20 cellular contexts compared by ENCODE assay signal in the genomic region with DNA sequence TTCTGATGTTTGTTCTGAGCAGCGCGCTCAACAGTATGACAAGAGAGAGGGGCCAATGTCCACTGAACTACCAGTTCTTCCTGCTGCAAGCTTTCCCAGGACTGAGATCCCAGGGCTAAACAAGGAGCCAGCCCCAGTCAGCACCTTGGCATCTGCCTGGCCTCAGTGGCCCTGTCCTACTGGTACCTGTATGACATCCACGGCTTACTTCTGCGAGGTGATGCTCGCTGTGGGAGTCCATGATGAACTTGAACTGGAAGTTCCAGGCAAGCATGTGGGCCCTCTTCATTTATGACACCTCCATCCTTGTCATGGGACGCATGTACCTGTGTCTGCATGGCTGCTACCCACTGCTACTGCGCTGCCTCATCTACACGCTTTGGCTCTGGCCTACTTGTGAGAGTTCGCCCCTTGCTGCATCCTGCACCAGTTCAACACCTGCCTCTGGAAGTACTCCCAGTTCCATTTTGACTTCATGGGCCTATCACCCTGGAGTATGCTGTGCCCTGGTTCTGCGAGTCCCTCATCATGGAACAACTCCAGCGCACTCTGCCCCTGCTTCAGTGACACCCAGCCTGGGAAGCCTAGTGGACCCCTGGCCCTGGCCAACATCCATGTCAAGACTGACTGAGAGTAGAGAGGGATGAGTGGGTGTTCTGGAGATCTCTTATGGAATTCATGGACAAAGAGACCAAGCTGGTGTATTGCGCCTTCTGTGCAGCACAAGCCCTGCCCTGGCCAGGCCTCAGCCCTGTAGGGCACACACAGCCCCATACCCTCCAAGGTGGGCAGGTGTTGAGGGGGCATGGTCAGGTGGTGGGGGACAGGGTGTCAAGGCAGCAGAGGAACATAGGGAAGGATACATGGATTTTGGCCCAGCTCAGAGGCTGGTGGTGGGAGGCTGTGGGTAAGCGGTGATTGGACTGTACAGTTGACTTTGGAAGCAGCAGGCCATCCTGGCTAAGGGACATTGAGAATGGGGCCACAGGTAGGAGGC.
DNase-seq lines count a peak whose midpoint lies in the region; ATAC-seq, FAIRE-seq and TF ChIP-seq lines count a peak whose summit lies in the region.
"Had no signal": no experiment of that assay in that cellular context is flagged by ENCODE, and none has a peak within 500 bp of the region (broad histone marks: within the 10 kb centered on the region; RNA-seq: fewer than 3 reads in every experiment).

No MANE protein-coding gene starts in this region.

- H3K4ac ChIP-seq in trophoblast cell (ENCODE audit: low read depth, low read length), result no peak overlapping the region

- no peak for TF ChIP-seq POLR2A in GM12892 (IDR thresholded peaks at IDR 0.05; ENCODE audit: low read depth, low read length)

- no peaks in the 10 kb centered on the region for H3K9me3 Mint-ChIP-seq in Caco-2 (ENCODE audit: unreplicated experiment)
- H3K9me3 Mint-ChIP-seq: H9 had no signal

- no peak overlapping the region for H2BK12ac ChIP-seq in trophoblast cell (ENCODE audit: low read length)

- intact Hi-C loops in Right ventricle myocardium inferior (cut with DNase I), result no loop called here
- intact Hi-C loops in left ventricle myocardium inferior (cut with micrococcal nuclease), result no loop called here
- intact Hi-C loops in aorta (cut with DNase I), result no loop called here
- intact Hi-C loops in Caco-2 (cut with micrococcal nuclease; ENCODE audit: unreplicated experiment), result no loop called here

- no peaks in the 10 kb centered on the region for H3K36me3 Mint-ChIP-seq in Caco-2 (ENCODE audit: insufficient read depth, unreplicated experiment)
- H3K36me3 Mint-ChIP-seq: CD4-positive, CD25-positive, alpha-beta regulatory T cell; CD8-positive, alpha-beta memory T cell; IgD-negative memory B cell had no signal

- H3K36me3 ChIP-seq in left ventricle myocardium inferior, result no peaks in the 10 kb centered on the region
- no peaks in the 10 kb centered on the region for H3K36me3 ChIP-seq in trophoblast cell (ENCODE audit: control insufficient read depth in 1 of 2, insufficient read depth in 2 of 2, low read length in 2 of 2)
- no peaks in the 10 kb centered on the region for H3K36me3 ChIP-seq in aorta (ENCODE audit: control insufficient read depth in 1 of 2, insufficient read depth in 2 of 2, low read length in 1 of 2)
- H3K36me3 ChIP-seq in Caco-2 (ENCODE audit: control insufficient read depth, insufficient read depth, low read length), result no peaks in the 10 kb centered on the region
- H3K36me3 ChIP-seq: BE2C had no signal

- no CpG with 5 or more reads among the region's 13 CpGs for WGBS in trophoblast cell (ENCODE audit: extremely low coverage, insufficient coverage, insufficient read length)
- WGBS in aorta, 2 donors, result 98 to 100% methylated on average over 13 of the region's 13 CpGs

- H3K4me1 ChIP-seq in left ventricle myocardium inferior, result no peaks in the 10 kb centered on the region
- H3K4me1 ChIP-seq in trophoblast cell (ENCODE audit: control insufficient read depth in 1 of 2, insufficient read depth in 2 of 2, low read length in 2 of 2), result no peaks in the 10 kb centered on the region
- no peaks in the 10 kb centered on the region for H3K4me1 ChIP-seq in aorta (ENCODE audit: control insufficient read depth in 1 of 2, insufficient read depth in 2 of 2, low read length in 2 of 2)
- H3K4me1 ChIP-seq in Caco-2, result no peaks in the 10 kb centered on the region
- H3K4me1 ChIP-seq: BE2C had no signal

- TF ChIP-seq CTCF in left ventricle myocardium inferior (IDR thresholded peaks at IDR 0.05; ENCODE audit: borderline replicate concordance) (no peak), Caco-2 (IDR thresholded peaks at IDR 0.05; ENCODE audit: insufficient read depth in 1 of 2, low read depth in 1 of 2, low read length in 1 of 2, severe bottlenecking in 1 of 2, unreplicated experiment in 1 of 2) (no peak)

- no TSS peak for BruUV-seq in Caco-2 (replicated peaks; lab: Mats Ljungman, UMichigan)

- H4K91ac ChIP-seq in trophoblast cell (ENCODE audit: low read depth, low read length), result no peak overlapping the region

- no peak overlapping the region for H2AFZ ChIP-seq in trophoblast cell (ENCODE audit: insufficient read depth, low read length, poor library complexity)

- no peak overlapping the region for H3K4me2 ChIP-seq in trophoblast cell (ENCODE audit: low read length)

- H4K12ac ChIP-seq in trophoblast cell (ENCODE audit: low read depth, low read length), result no peak overlapping the region

- H3K4me3 ChIP-seq in left ventricle myocardium inferior, result no peak overlapping the region
- H3K4me3 ChIP-seq in trophoblast cell (ENCODE audit: low read depth, low read length), result no peak overlapping the region
- no peak overlapping the region for H3K4me3 ChIP-seq in aorta (ENCODE audit: low read length in 2 of 2)
- no peak overlapping the region for H3K4me3 ChIP-seq in Caco-2 (ENCODE audit: low read depth, low read length)

- no peak overlapping the region for H2BK120ac ChIP-seq in trophoblast cell (ENCODE audit: insufficient read depth, low read length, poor library complexity)

- DNase-seq in Right ventricle myocardium inferior (ENCODE audit: missing footprints) (peak; percentile 55), left ventricle myocardium inferior (no peak), trophoblast cell (peak; percentile 23 to 35), aorta (peak in 1 of 2 donors; percentile 38), Caco-2 (no peak), GM12892 (ENCODE audit: insufficient read length) (no peak)
- no peak for DNase-seq in stimulated activated naive CD8-positive, alpha-beta T cell treated with anti-CD3 and anti-CD28 coated beads, Interleukin-15, Interleukin-2, amounts not matched to agents 100 U/mL and 50 U/mL, for 24 hours
- DNase-seq: 8988T; BE2C; C1 segment of cervical spinal cord; CD4-positive, CD25-positive, alpha-beta regulatory T cell; CD8-positive, alpha-beta memory T cell; COR-L47; H9 had no signal

- no peak for ATAC-seq in Right ventricle myocardium inferior
- peak; percentile 46 for ATAC-seq in stimulated activated naive CD8-positive, alpha-beta T cell treated with anti-CD3 and anti-CD28 coated beads, Interleukin-15, Interleukin-2, amounts not matched to agents 100 U/mL and 50 U/mL, for 24 hours
- peak; percentile 51 for ATAC-seq in aorta (ENCODE audit: low FRiP score)
- no peak for ATAC-seq in GM21576 (IDR thresholded peaks at IDR 0.05; ENCODE audit: unreplicated experiment)
- ATAC-seq: HepG2 had no signal

- POLR2A ChIA-PET in Caco-2 (lab: Charles Lee), result no interaction called here

- H3K14ac ChIP-seq in trophoblast cell (ENCODE audit: low read length), result no peak overlapping the region

- H3K4me3 Mint-ChIP-seq in Caco-2 (ENCODE audit: unreplicated experiment), result no peak overlapping the region
- H3K4me3 Mint-ChIP-seq: CD4-positive, CD25-positive, alpha-beta regulatory T cell; CD8-positive, alpha-beta memory T cell; H9; IgD-negative memory B cell had no signal

- FAIRE-seq in GM12892 (lab: Jason Lieb, UNC), result no peak
- FAIRE-seq: D721Med, G401.6, H1, HepG2 had no signal

- no peak overlapping the region for H3K18ac ChIP-seq in trophoblast cell (ENCODE audit: low read length)

- H3K27me3 ChIP-seq in left ventricle myocardium inferior (ENCODE audit: low read depth), result no peaks in the 10 kb centered on the region
- H3K27me3 ChIP-seq in trophoblast cell (ENCODE audit: insufficient read depth, low read length), result no peaks in the 10 kb centered on the region
- no peaks in the 10 kb centered on the region for H3K27me3 ChIP-seq in aorta (ENCODE audit: control insufficient read depth in 1 of 2, insufficient read depth in 2 of 2, low read length in 1 of 2)
- no peaks in the 10 kb centered on the region for H3K27me3 ChIP-seq in Caco-2 (replicated peaks; ENCODE audit: control insufficient read depth, insufficient read depth, low read length)
- H3K27me3 ChIP-seq: BE2C had no signal

- H4K8ac ChIP-seq in trophoblast cell (ENCODE audit: low read depth, low read length), result no peak overlapping the region

- H3K27me3 Mint-ChIP-seq in Caco-2 (ENCODE audit: insufficient read depth, unreplicated experiment), result no peaks in the 10 kb centered on the region
- H3K27me3 Mint-ChIP-seq: CD4-positive, CD25-positive, alpha-beta regulatory T cell; CD8-positive, alpha-beta memory T cell; IgD-negative memory B cell had no signal

- H3K9ac ChIP-seq in trophoblast cell (ENCODE audit: low read length), result peak overlapping the region; percentile 16

- H3K79me2 ChIP-seq in trophoblast cell (ENCODE audit: control insufficient read depth, insufficient read depth, low read length, poor library complexity), result no peaks in the 10 kb centered on the region

- CTCF ChIA-PET in Caco-2 (lab: Charles Lee), result no interaction called here

- H3K27ac Mint-ChIP-seq in Caco-2 (ENCODE audit: unreplicated experiment), result no peak overlapping the region
- H3K27ac Mint-ChIP-seq: CD4-positive, CD25-positive, alpha-beta regulatory T cell; IgD-negative memory B cell had no signal

- H2BK5ac ChIP-seq in trophoblast cell (ENCODE audit: low read depth, low read length, poor library complexity), result no peak overlapping the region

- peak overlapping the region; percentile 5 for H3K23ac ChIP-seq in trophoblast cell (ENCODE audit: low read length)

- H3K27ac ChIP-seq in left ventricle myocardium inferior (replicated peaks), result no peak overlapping the region
- H3K27ac ChIP-seq in trophoblast cell (ENCODE audit: low read depth, low read length), result no peak overlapping the region
- H3K27ac ChIP-seq in aorta (ENCODE audit: low read depth in 1 of 2, low read length in 2 of 2), result no peak overlapping the region

- H3K4me1 Mint-ChIP-seq in Caco-2 (ENCODE audit: low read depth, unreplicated experiment), result no peaks in the 10 kb centered on the region
- H3K4me1 Mint-ChIP-seq: CD4-positive, CD25-positive, alpha-beta regulatory T cell; CD8-positive, alpha-beta memory T cell; IgD-negative memory B cell had no signal

- no peak overlapping the region for H2AK5ac ChIP-seq in trophoblast cell (ENCODE audit: low read length)

- no peaks in the 10 kb centered on the region for H3K79me1 ChIP-seq in trophoblast cell (ENCODE audit: low read length)

- H3K9me3 ChIP-seq in left ventricle myocardium inferior (replicated peaks), result no peaks in the 10 kb centered on the region
- H3K9me3 ChIP-seq in trophoblast cell (ENCODE audit: insufficient read depth, low read depth, low read length), result peaks cover 3% of the 10 kb centered on the region
- H3K9me3 ChIP-seq in aorta (ENCODE audit: control insufficient read depth, low read length), result no peaks in the 10 kb centered on the region
- H3K9me3 ChIP-seq in Caco-2, result no peaks in the 10 kb centered on the region
- H3K9me3 ChIP-seq: BE2C had no signal

Comparison
In these comparisons a context has a peak if more than half of its experiments do, and no peak if none do; other contexts are left out.
1. DNase-seq: peak in Right ventricle myocardium inferior (single experiment) and trophoblast cell (2 of 2); none in left ventricle myocardium inferior (single experiment), stimulated activated naive CD8-positive, alpha-beta T cell treated with anti-CD3 and anti-CD28 coated beads, Interleukin-15, Interleukin-2, amounts not matched to agents 100 U/mL and 50 U/mL, for 24 hours (single experiment), Caco-2 (0 of 2) and GM12892 (single experiment).
2. ATAC-seq: peak in stimulated activated naive CD8-positive, alpha-beta T cell treated with anti-CD3 and anti-CD28 coated beads, Interleukin-15, Interleukin-2, amounts not matched to agents 100 U/mL and 50 U/mL, for 24 hours (single experiment) and aorta (single experiment); none in Right ventricle myocardium inferior (single experiment) and GM21576 (single experiment).